16 cellular contexts compared by ENCODE assay signal in the genomic region with DNA sequence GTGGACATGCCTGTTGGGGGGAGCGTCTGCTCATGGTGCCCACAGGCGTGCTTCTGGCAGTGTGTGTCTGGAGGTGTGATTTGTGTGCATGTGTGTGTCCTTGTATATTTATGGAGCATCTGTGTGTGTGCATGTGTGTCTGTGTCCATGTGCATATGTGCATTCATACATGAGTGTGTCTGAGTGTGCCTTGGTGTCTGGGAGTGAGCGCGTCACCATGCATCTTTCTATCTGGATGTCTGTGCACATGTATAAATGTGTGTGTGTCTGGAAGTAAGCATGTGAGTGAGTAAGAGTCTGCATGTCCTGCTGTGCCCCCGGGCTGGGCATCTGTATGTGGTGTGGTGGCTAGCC. TPM values are rescaled to one million over a fixed set of nuclear protein-coding genes. Genes with fewer than 3 reads are reported as not detected.
DNase-seq lines count a peak whose midpoint lies in the region; ATAC-seq and TF ChIP-seq lines count a peak whose summit lies in the region.
"Had no signal": no experiment of that assay in that cellular context is flagged by ENCODE, and none has a peak within 500 bp of the region (broad histone marks: within the 10 kb centered on the region; RNA-seq: fewer than 3 reads in every experiment).

No MANE protein-coding gene starts in this region.

- intact Hi-C loops in mammary epithelial cell (cut with micrococcal nuclease): no loop called here

- in situ Hi-C loops in mammary epithelial cell (cut with MboI; ENCODE audit: low sequenced_read_pairs in 2 of 2): no loop called here

- no peaks in the 10 kb centered on the region for H3K79me2 ChIP-seq in mammary epithelial cell (ENCODE audit: insufficient read depth, low read length)

- H3K4me1 ChIP-seq in NT2/D1 (ENCODE audit: insufficient read depth, insufficient read length) (peaks cover 28% of the 10 kb centered on the region), mammary epithelial cell (ENCODE audit: insufficient read depth, low read length) (peaks cover 10% of the 10 kb centered on the region), mesodermal cell (ENCODE audit: control insufficient read depth, insufficient read depth, low read length, poor library complexity, severe bottlenecking) (peaks cover 7% of the 10 kb centered on the region), stomach smooth muscle (ENCODE audit: control insufficient read depth, insufficient read depth, low read length) (peaks cover 17% of the 10 kb centered on the region)

- H3K36me3 ChIP-seq in NT2/D1 (ENCODE audit: insufficient read depth, insufficient read length, low read length): no peaks in the 10 kb centered on the region
- H3K36me3 ChIP-seq in mammary epithelial cell (ENCODE audit: insufficient read depth, low read length): no peaks in the 10 kb centered on the region
- H3K36me3 ChIP-seq in mesodermal cell (ENCODE audit: control insufficient read depth, insufficient read depth, low read length): no peaks in the 10 kb centered on the region
- no peaks in the 10 kb centered on the region for H3K36me3 ChIP-seq in stomach smooth muscle (ENCODE audit: control insufficient read depth in 2 of 2, insufficient read depth in 2 of 2, low read length in 2 of 2)
- H3K36me3 ChIP-seq: upper lobe of right lung had no signal

- no peak overlapping the region for H3K27ac Mint-ChIP-seq in T-cell
- H3K27ac Mint-ChIP-seq: activated CD4-positive, alpha-beta T cell treated with anti-CD3 and anti-CD28 coated beads for 36 hours; activated naive CD8-positive, alpha-beta T cell; CD8-positive, alpha-beta T cell had no signal

- no peak overlapping the region for H3K27ac ChIP-seq in mammary epithelial cell (ENCODE audit: insufficient read depth, low read depth, low read length)
- no peak overlapping the region for H3K27ac ChIP-seq in mesodermal cell (ENCODE audit: low read depth, low read length, severe bottlenecking)
- no peak overlapping the region for H3K27ac ChIP-seq in stomach smooth muscle (ENCODE audit: low read length)
- H3K27ac ChIP-seq: upper lobe of right lung had no signal

- 42% methylated on average over 5 of the region's 5 CpGs for WGBS in mammary epithelial cell (ENCODE audit: low coverage, missing lambda C conversion rate)
- WGBS in mesodermal cell (ENCODE audit: insufficient coverage in 2 of 2), 2 experiments: 77 to 85% methylated on average over 3 to 5 of the region's 5 CpGs

- dilution Hi-C loops in mammary epithelial cell (cut with HindIII; ENCODE audit: low sequenced_read_pairs): no loop called here

- peak overlapping the region; percentile 55 for H2AFZ ChIP-seq in mammary epithelial cell (ENCODE audit: low read depth, low read length)

- H3K36me3 Mint-ChIP-seq in T-cell: no peaks in the 10 kb centered on the region
- H3K36me3 Mint-ChIP-seq: activated naive CD8-positive, alpha-beta T cell; CD8-positive, alpha-beta T cell had no signal

- POLR2A ChIA-PET in T-cell (lab: Charles Lee): no interaction called here

- no peak for TF ChIP-seq CTCF in mammary epithelial cell (conservative IDR thresholded peaks at IDR 0.05 in 1 of 2, IDR thresholded peaks at IDR 0.05 in 1 of 2; ENCODE audit: extremely low read depth in 1 of 2, insufficient read depth in 1 of 2, low read depth in 1 of 2, low read length in 2 of 2)

- H3K4me3 ChIP-seq in NT2/D1 (ENCODE audit: insufficient read length, low read depth) (peak overlapping the region; percentile 36), mammary epithelial cell (replicated peaks in 1 of 3; ENCODE audit: insufficient read depth in 1 of 3, low read depth in 2 of 3, low read length in 3 of 3) (no peak overlapping the region), mesodermal cell (ENCODE audit: extremely low read depth, insufficient read depth, low read length, poor library complexity, severe bottlenecking) (peak overlapping the region; percentile 8), stomach smooth muscle (ENCODE audit: low read length in 2 of 2) (peak overlapping the region; percentile 72 to 80)

- H3K9me3 Mint-ChIP-seq in T-cell: no peaks in the 10 kb centered on the region
- H3K9me3 Mint-ChIP-seq: CD8-positive, alpha-beta T cell had no signal

- BruUV-seq in mammary epithelial cell (replicated peaks; lab: Mats Ljungman, UMichigan): no TSS peak

- DNase-seq in NT2/D1 (ENCODE audit: low read depth, low spot score) (no peak), mammary epithelial cell (no peak), T-cell (no peak), AML-193 (lab: John Stamatoyannopoulos, UW) (no peak), RPMI8226 (no peak), HCEC 1CT (no peak)
- DNase-seq: CD8-positive, alpha-beta T cell; NCI-H1930; upper lobe of right lung had no signal

- H3K4me2 ChIP-seq in mammary epithelial cell (ENCODE audit: insufficient read depth, low read depth, low read length): peak overlapping the region; percentile 32

- CTCF ChIA-PET in mammary epithelial cell (lab: Charles Lee; ENCODE audit: low non-redundant PET): no interaction called here
- CTCF ChIA-PET in T-cell (lab: Charles Lee): no interaction called here

- no peak for ATAC-seq in T-cell (replicated peaks in 1 of 4)
- ATAC-seq: CD8-positive, alpha-beta T cell had no signal

- H3K9ac ChIP-seq in NT2/D1 (ENCODE audit: insufficient read length, low read depth) (peak overlapping the region; percentile 66), mammary epithelial cell (ENCODE audit: insufficient read depth, low read length) (no peak overlapping the region), stomach smooth muscle (ENCODE audit: low read length in 2 of 2) (peak overlapping the region in 1 of 2 donors; percentile 42)

- no peak overlapping the region for H3K4me3 Mint-ChIP-seq in T-cell
- H3K4me3 Mint-ChIP-seq: activated CD4-positive, alpha-beta T cell treated with anti-CD3 and anti-CD28 coated beads for 36 hours; activated naive CD8-positive, alpha-beta T cell; CD8-positive, alpha-beta T cell had no signal

- H3K9me3 ChIP-seq in NT2/D1 (ENCODE audit: insufficient read depth, low read length) (no peaks in the 10 kb centered on the region), mammary epithelial cell (replicated peaks; ENCODE audit: insufficient read depth, low read length) (no peaks in the 10 kb centered on the region), mesodermal cell (ENCODE audit: control insufficient read depth, low read length) (no peaks in the 10 kb centered on the region), stomach smooth muscle (ENCODE audit: control insufficient read depth in 2 of 2, low read length in 2 of 2) (no peaks in the 10 kb centered on the region)
- H3K9me3 ChIP-seq: upper lobe of right lung had no signal

- H3K27me3 ChIP-seq in NT2/D1 (ENCODE audit: insufficient read depth, insufficient read length): peaks cover 46% of the 10 kb centered on the region
- H3K27me3 ChIP-seq in mammary epithelial cell (ENCODE audit: insufficient read depth, low read length): peaks cover 10% of the 10 kb centered on the region
- H3K27me3 ChIP-seq in stomach smooth muscle (ENCODE audit: control insufficient read depth in 1 of 2, insufficient read depth in 2 of 2, low read length in 2 of 2): peaks cover 0 to 6% of the 10 kb centered on the region in 2 donors

- H3K27me3 Mint-ChIP-seq in T-cell: peaks cover 42 to 51% of the 10 kb centered on the region in 2 donors

- H4K20me1 ChIP-seq in mammary epithelial cell (ENCODE audit: insufficient read depth, low read length): no peaks in the 10 kb centered on the region

- H3K4me1 Mint-ChIP-seq in T-cell: peaks cover 0 to 8% (median 4%) of the 10 kb centered on the region in 3 donors

RNA-seq across cellular contexts. Expression of a gene that starts 58.1 kb away (rescaled TPM):
- total RNA-seq in mammary epithelial cell (not detected), T-cell (not detected)
- not detected for polyA plus RNA-seq in mammary epithelial cell
- polyA minus RNA-seq in mammary epithelial cell: not detected
- not detected for polyA plus RNA-seq in mesodermal cell (2013, experiment 1 of 2)
- not detected for polyA plus RNA-seq in mesodermal cell (2013, experiment 2 of 2)
- total RNA-seq: activated CD4-positive, alpha-beta T cell treated with anti-CD3 and anti-CD28 coated beads for 36 hours; CD8-positive, alpha-beta T cell; epithelial cell of proximal tubule; lower leg skin; T-helper 2 cell treated with Interferon-gamma antibody and Interleukin-4, amounts not matched to agents 100 ng/mL and 5 ng/mL, for 36 hours; upper lobe of right lung had no signal

Comparison
In these comparisons a context has a peak if more than half of its experiments do, and no peak if none do; other contexts are left out.
1. H3K4me3 ChIP-seq: peak in NT2/D1 (single experiment), mesodermal cell (single experiment) and stomach smooth muscle (2 of 2); none in mammary epithelial cell (0 of 3).